Comparison of ENCODE assay signal across 26 cellular contexts in the genomic region with DNA sequence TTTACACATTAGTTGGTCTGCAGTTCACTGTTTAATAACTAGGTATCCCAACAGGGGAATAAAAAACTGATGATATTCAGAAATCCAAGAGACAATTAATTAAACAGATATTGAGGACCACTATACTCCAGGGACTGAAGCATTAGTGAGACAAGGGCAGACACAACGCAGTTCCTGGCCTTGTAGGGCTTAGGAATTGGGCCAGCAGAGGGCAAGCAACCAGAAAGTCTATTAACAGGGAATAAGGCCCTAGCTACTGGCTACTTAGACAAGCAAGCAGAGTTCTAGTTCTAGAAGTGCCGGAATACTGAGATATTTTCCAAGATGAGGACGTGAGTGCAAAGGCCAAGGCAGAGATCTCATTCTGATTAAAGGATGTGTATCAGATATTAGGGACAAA. TPM values are rescaled to one million over a fixed set of nuclear protein-coding genes. Genes with fewer than 3 reads are reported as not detected.
"Had no signal": no experiment of that assay in that cellular context is flagged by ENCODE, and none has a peak within 500 bp of the region (broad histone marks: within the 10 kb centered on the region; RNA-seq: fewer than 3 reads in every experiment).

No MANE protein-coding gene starts in this region.

- H3K36me3 ChIP-seq: heart left ventricle, left ventricle myocardium inferior, neutrophil, stomach, suprapubic skin, tibial nerve had no signal

- H3K4me2 ChIP-seq: smooth muscle cell had no signal

- H3K4me3 ChIP-seq: heart left ventricle, left ventricle myocardium inferior, lung, mucosa of descending colon, smooth muscle cell, stomach, suprapubic skin, tibial nerve had no signal

- H3K4me1 ChIP-seq: suprapubic skin had no signal

- H3K27ac ChIP-seq: left ventricle myocardium inferior, neutrophil, stomach, suprapubic skin, tibial nerve had no signal

- DNase-seq: activated B cell treated with CpG ODN at 0.5 μM for 24 hours; activated CD4-positive, alpha-beta T cell treated with anti-CD3 and anti-CD28 coated beads, Interleukin-2, amount 50 U/mL, for 1 hour; activated CD8-positive, alpha-beta memory T cell treated with anti-CD3 and anti-CD28 coated beads, Interleukin-2, amount 10 ng/mL, durations not matched to agents 7 days and 5 days; activated CD8-positive, alpha-beta T cell treated with anti-CD3 and anti-CD28 coated beads, Interleukin-2, amount 10 ng/mL, durations not matched to agents 7 days and 5 days; activated naive CD4-positive, alpha-beta T cell; activated T-cell treated with anti-CD3 and anti-CD28 coated beads, Interleukin-2, amount 50 U/mL, for 48 hours; anterior cingulate cortex; cerebellar nuclear complex; foreskin fibroblast; heart left ventricle; hypothalamus; left ventricle myocardium inferior; mucosa of descending colon; naive B cell; nephron progenitor cell; stimulated activated CD4-positive, alpha-beta T cell treated with anti-CD3 and anti-CD28 coated beads, Interleukin-15, amount 100 ng/mL, for 24 hours; stimulated activated CD4-positive, alpha-beta T cell treated with anti-CD3 and anti-CD28 coated beads, Interleukin-2, amount 100 ng/mL, for 24 hours; stimulated activated naive B cell treated with anti-CD40 and anti-IgM and Interleukin-4, amounts not matched to agents 10 μg/mL and 1 μg/mL and 100 μg/mL, for 72 hours; stomach; T-helper 2 cell had no signal

- ATAC-seq: activated CD8-positive, alpha-beta memory T cell treated with anti-CD3 and anti-CD28 coated beads, Interleukin-2, amount 10 ng/mL, durations not matched to agents 7 days and 5 days; activated CD8-positive, alpha-beta T cell treated with anti-CD3 and anti-CD28 coated beads, Interleukin-2, amount 10 ng/mL, durations not matched to agents 7 days and 5 days; esophagus mucosa; heart left ventricle; stimulated activated naive B cell treated with anti-CD40 and anti-IgM and Interleukin-4, amounts not matched to agents 10 μg/mL and 1 μg/mL and 100 μg/mL, for 72 hours had no signal

- H3K27me3 ChIP-seq: heart left ventricle, neutrophil, stomach, suprapubic skin, tibial nerve had no signal

- H3K9me3 ChIP-seq: neutrophil had no signal

RNA-seq across cellular contexts. Expression of gene ADGRA3, which starts 58.6 kb away (rescaled TPM):
- total RNA-seq: activated B cell treated with CpG ODN at 0.5 μM for 24 hours had no signal
